Comparison of ENCODE assay signal across 9 cellular contexts in genomic region chr19:47156861-47157454, GRCh38. TPM values are rescaled to one million over a fixed set of nuclear protein-coding genes. Genes with fewer than 3 reads are reported as not detected.
DNase-seq lines count a peak whose midpoint lies in the region; ATAC-seq and TF ChIP-seq lines count a peak whose summit lies in the region.
"Had no signal": no experiment of that assay in that cellular context is flagged by ENCODE, and none has a peak within 500 bp of the region (broad histone marks: within the 10 kb centered on the region; RNA-seq: fewer than 3 reads in every experiment).

No MANE protein-coding gene starts in this region.

- peak overlapping the region; percentile 74 for H3K4me3 Mint-ChIP-seq in activated naive CD8-positive, alpha-beta T cell

- H3K27ac Mint-ChIP-seq in activated naive CD8-positive, alpha-beta T cell: peak overlapping the region; percentile 93

- peaks cover 26% of the 10 kb centered on the region for H3K36me3 ChIP-seq in right atrium auricular region

- no peaks in the 10 kb centered on the region for H3K9me3 ChIP-seq in right atrium auricular region

- peaks cover 10% of the 10 kb centered on the region for H3K36me3 Mint-ChIP-seq in activated naive CD8-positive, alpha-beta T cell

- H3K27me3 Mint-ChIP-seq in activated naive CD8-positive, alpha-beta T cell: no peaks in the 10 kb centered on the region

- intact Hi-C loops in cardiac septum (cut with DNase I): loop anchor here (5.0 kb wide), 2 partner anchors 35 to 55 kb away; no protein-coding TSS in a partner anchor

- no peak for TF ChIP-seq CTCF in right atrium auricular region (IDR thresholded peaks at IDR 0.05)

- H3K4me3 ChIP-seq in right atrium auricular region: no peak overlapping the region

- peak overlapping the region; percentile 79 to 80 for H3K27ac ChIP-seq in right atrium auricular region

- no peaks in the 10 kb centered on the region for H3K27me3 ChIP-seq in right atrium auricular region

- DNase-seq in right atrium auricular region (ENCODE audit: low spot score) (no peak), cardiac septum (ENCODE audit: low spot score) (no peak), medulla oblongata (ENCODE audit: extremely low spot score) (peak; percentile 23)
- DNase-seq: activated CD4-positive, alpha-beta T cell treated with anti-CD3 and anti-CD28 coated beads for 1 hour had no signal

- H3K4me1 ChIP-seq in right atrium auricular region: peaks cover 0 to 34% of the 10 kb centered on the region in 2 donors

- peaks cover 69% of the 10 kb centered on the region for H3K4me1 Mint-ChIP-seq in activated naive CD8-positive, alpha-beta T cell (ENCODE audit: low read depth)

- no peaks in the 10 kb centered on the region for H3K9me3 Mint-ChIP-seq in activated naive CD8-positive, alpha-beta T cell (ENCODE audit: low read depth)

- ATAC-seq in GM19023 (IDR thresholded peaks at IDR 0.05; ENCODE audit: unreplicated experiment) (no peak), GM18498 (IDR thresholded peaks at IDR 0.05; ENCODE audit: unreplicated experiment) (no peak), HG02870 (IDR thresholded peaks at IDR 0.05; ENCODE audit: unreplicated experiment) (no peak), HG03095 (IDR thresholded peaks at IDR 0.05; ENCODE audit: unreplicated experiment) (no peak)

RNA-seq across cellular contexts. Expression of gene SAE1, which starts 26.3 kb away (rescaled TPM):
- total RNA-seq in right atrium auricular region: 10 to 100 TPM; 43.7 to 48.7 TPM
- total RNA-seq in cardiac septum: 45.0 TPM

RNA-seq across cellular contexts. Expression of gene ZC3H4, which starts 43.4 kb away (rescaled TPM):
- total RNA-seq in right atrium auricular region (10 to 100 TPM; 15.4 to 18.0 TPM), cardiac septum (28.1 TPM)
